10 cellular contexts compared by ENCODE assay signal in the genomic region with DNA sequence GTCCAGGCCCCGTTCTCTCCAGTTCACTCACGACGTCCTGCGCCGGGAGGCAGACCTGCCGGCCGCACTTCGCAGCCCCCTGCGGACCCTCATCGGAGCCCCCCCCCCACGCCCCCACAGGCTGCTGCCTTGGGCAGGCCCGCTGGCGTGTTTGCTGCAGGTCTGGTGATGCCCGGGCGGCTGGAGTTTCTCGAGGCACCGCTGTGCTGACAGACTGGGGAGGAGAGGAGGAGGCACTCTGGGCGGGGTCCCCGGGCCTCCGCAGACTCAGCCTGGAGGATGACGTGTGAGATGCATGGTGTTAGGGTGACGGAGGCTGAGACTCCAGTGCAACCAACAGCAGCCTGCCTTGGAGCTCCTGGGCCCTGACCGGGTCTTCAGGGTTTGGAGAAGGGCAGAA.
"Had no signal": no experiment of that assay in that cellular context is flagged by ENCODE, and none has a peak within 500 bp of the region (broad histone marks: within the 10 kb centered on the region; RNA-seq: fewer than 3 reads in every experiment).

No MANE protein-coding gene starts in this region.

- DNase-seq: activated CD4-positive, alpha-beta T cell treated with anti-CD3 and anti-CD28 coated beads, Interleukin-2, amount 50 U/mL, for 1 hour; amniotic stem cell; body of pancreas; hippocampal formation; occipital lobe; SIG-M5; thyroid gland had no signal

- H3K36me3 ChIP-seq: thyroid gland had no signal

- H3K36me3 Mint-ChIP-seq: natural killer cell treated with Interleukin-12 subunit alpha and Interleukin-12 subunit beta and Interleukin-15 and Interleukin-18, amount 100 ng/mL, for 72 hours had no signal

- H3K27me3 Mint-ChIP-seq: activated naive CD4-positive, alpha-beta T cell treated with anti-CD3 and anti-CD28 coated beads, Interleukin-2, amount 50 U/mL, for 24 hours; natural killer cell treated with Interleukin-12 subunit alpha and Interleukin-12 subunit beta and Interleukin-15 and Interleukin-18, amount 100 ng/mL, for 72 hours had no signal

- H3K4me3 Mint-ChIP-seq: activated naive CD4-positive, alpha-beta T cell treated with anti-CD3 and anti-CD28 coated beads, Interleukin-2, amount 50 U/mL, for 24 hours; natural killer cell treated with Interleukin-12 subunit alpha and Interleukin-12 subunit beta and Interleukin-15 and Interleukin-18, amount 100 ng/mL, for 72 hours had no signal

- H3K4me1 ChIP-seq: body of pancreas had no signal

- H3K9me3 ChIP-seq: body of pancreas, thyroid gland had no signal

- H3K9me3 Mint-ChIP-seq: activated naive CD4-positive, alpha-beta T cell treated with anti-CD3 and anti-CD28 coated beads, Interleukin-2, amount 50 U/mL, for 24 hours; natural killer cell treated with Interleukin-12 subunit alpha and Interleukin-12 subunit beta and Interleukin-15 and Interleukin-18, amount 100 ng/mL, for 72 hours had no signal

- H3K4me3 ChIP-seq: body of pancreas, skin epidermis, thyroid gland had no signal

- ATAC-seq: body of pancreas; natural killer cell treated with Interleukin-12 subunit alpha and Interleukin-12 subunit beta and Interleukin-15 and Interleukin-18, amount 100 ng/mL, for 72 hours had no signal

- H3K27me3 ChIP-seq: body of pancreas, thyroid gland had no signal

- H3K27ac Mint-ChIP-seq: activated naive CD4-positive, alpha-beta T cell treated with anti-CD3 and anti-CD28 coated beads, Interleukin-2, amount 50 U/mL, for 24 hours; natural killer cell treated with Interleukin-12 subunit alpha and Interleukin-12 subunit beta and Interleukin-15 and Interleukin-18, amount 100 ng/mL, for 72 hours had no signal

- H3K27ac ChIP-seq: body of pancreas had no signal
